ENCODE assay signal across 2 cellular contexts in genomic region chr6:27281105-27281539, GRCh38.
TF ChIP-seq lines count a peak whose summit lies in the region.

No MANE protein-coding gene starts in this region.

TF ChIP-seq in GM12878, 131 proteins besides CTCF, POLR2A, EP300 and RAD21 (continued from another document):
- no peak for TF ChIP-seq MLLT1 (IDR thresholded peaks at IDR 0.05)

TF ChIP-seq in neural cell, 6 proteins besides CTCF, POLR2A, EP300 and RAD21:
- TF ChIP-seq, protein P1, sequence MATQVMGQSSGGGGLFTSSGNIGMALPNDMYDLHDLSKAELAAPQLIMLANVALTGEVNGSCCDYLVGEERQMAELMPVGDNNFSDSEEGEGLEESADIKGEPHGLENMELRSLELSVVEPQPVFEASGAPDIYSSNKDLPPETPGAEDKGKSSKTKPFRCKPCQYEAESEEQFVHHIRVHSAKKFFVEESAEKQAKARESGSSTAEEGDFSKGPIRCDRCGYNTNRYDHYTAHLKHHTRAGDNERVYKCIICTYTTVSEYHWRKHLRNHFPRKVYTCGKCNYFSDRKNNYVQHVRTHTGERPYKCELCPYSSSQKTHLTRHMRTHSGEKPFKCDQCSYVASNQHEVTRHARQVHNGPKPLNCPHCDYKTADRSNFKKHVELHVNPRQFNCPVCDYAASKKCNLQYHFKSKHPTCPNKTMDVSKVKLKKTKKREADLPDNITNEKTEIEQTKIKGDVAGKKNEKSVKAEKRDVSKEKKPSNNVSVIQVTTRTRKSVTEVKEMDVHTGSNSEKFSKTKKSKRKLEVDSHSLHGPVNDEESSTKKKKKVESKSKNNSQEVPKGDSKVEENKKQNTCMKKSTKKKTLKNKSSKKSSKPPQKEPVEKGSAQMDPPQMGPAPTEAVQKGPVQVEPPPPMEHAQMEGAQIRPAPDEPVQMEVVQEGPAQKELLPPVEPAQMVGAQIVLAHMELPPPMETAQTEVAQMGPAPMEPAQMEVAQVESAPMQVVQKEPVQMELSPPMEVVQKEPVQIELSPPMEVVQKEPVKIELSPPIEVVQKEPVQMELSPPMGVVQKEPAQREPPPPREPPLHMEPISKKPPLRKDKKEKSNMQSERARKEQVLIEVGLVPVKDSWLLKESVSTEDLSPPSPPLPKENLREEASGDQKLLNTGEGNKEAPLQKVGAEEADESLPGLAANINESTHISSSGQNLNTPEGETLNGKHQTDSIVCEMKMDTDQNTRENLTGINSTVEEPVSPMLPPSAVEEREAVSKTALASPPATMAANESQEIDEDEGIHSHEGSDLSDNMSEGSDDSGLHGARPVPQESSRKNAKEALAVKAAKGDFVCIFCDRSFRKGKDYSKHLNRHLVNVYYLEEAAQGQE (IDR thresholded peaks at IDR 0.05; ENCODE audit: borderline replicate concordance): no peak
- TF ChIP-seq TAF1 (IDR thresholded peaks at IDR 0.05; ENCODE audit: low read depth) (no peak), MXI1 (conservative IDR thresholded peaks at IDR 0.05; ENCODE audit: poor library complexity, severe bottlenecking) (no peak), EZH2 (IDR thresholded peaks at IDR 0.05; ENCODE audit: borderline replicate concordance, insufficient read depth, low read length, poor library complexity, severe bottlenecking) (no peak), SMC3 (conservative IDR thresholded peaks at IDR 0.05; ENCODE audit: poor library complexity) (no peak), POLR2AphosphoS5 (IDR thresholded peaks at IDR 0.05) (no peak)
